In genomic region chr16:69187387-69187890, GRCh38 we compare ENCODE assay signal across 8 cellular contexts. TPM values are rescaled to one million over a fixed set of nuclear protein-coding genes. Genes with fewer than 3 reads are reported as not detected.
A peak's percentile ranks its signal among the peaks of the same experiment; 100 is the strongest.
DNase-seq lines count a peak whose midpoint lies in the region; ATAC-seq and TF ChIP-seq lines count a peak whose summit lies in the region.

No MANE protein-coding gene starts in this region.

- H3K4ac ChIP-seq in IMR-90 (ENCODE audit: low read depth, low read length), result peak overlapping the region; percentile 91
- peak overlapping the region; percentile 77 for H3K4ac ChIP-seq in mesendoderm (ENCODE audit: low read depth, low read length)

- H2AK5ac ChIP-seq in IMR-90 (ENCODE audit: low read depth, low read length) (no peak overlapping the region), mesendoderm (ENCODE audit: low read length) (no peak overlapping the region)

- H3K9me1 ChIP-seq in IMR-90 (ENCODE audit: insufficient read depth, low read length), result peaks cover 7% of the 10 kb centered on the region

- H4K8ac ChIP-seq in IMR-90 (ENCODE audit: low read depth in 2 of 2, low read length in 2 of 2) (peak overlapping the region in 1 of 2 experiments; percentile 80; a peak in 1 of 4 replicates), mesendoderm (ENCODE audit: low read depth, low read length) (no peak overlapping the region)

- no peak overlapping the region for H2BK20ac ChIP-seq in IMR-90 (ENCODE audit: low read depth, low read length)

- H2AFZ ChIP-seq in IMR-90 (replicated peaks; ENCODE audit: low read length, poor library complexity), result peak overlapping the region; percentile 95

- H3K27me3 ChIP-seq in IMR-90 (ENCODE audit: control insufficient read depth, insufficient read depth, low read length), result no peaks in the 10 kb centered on the region
- H3K27me3 ChIP-seq in mesendoderm (ENCODE audit: insufficient read depth, low read length, poor library complexity), result no peaks in the 10 kb centered on the region

- peak overlapping the region; percentile 95 for H3K27ac Mint-ChIP-seq in stimulated activated effector memory CD8-positive, alpha-beta T cell treated with anti-CD3 and anti-CD28 coated beads, Interleukin-12 subunit alpha, Interleukin-12 subunit beta, amount 100 ng/mL, for 72 hours

- H3K4me3 ChIP-seq in IMR-90 (ENCODE audit: insufficient read depth, low read depth, low read length), result peak overlapping the region; percentile 83
- peak overlapping the region; percentile 84 for H3K4me3 ChIP-seq in mesendoderm (ENCODE audit: low read length)

- peaks cover 3 to 47% of the 10 kb centered on the region in 2 experiments for H3K79me1 ChIP-seq in IMR-90 (ENCODE audit: low read depth in 1 of 2, low read length in 2 of 2)
- peaks cover 8% of the 10 kb centered on the region for H3K79me1 ChIP-seq in mesendoderm (ENCODE audit: low read length)

- H3K27ac ChIP-seq in IMR-90 (ENCODE audit: insufficient read depth, low read length) (peak overlapping the region; percentile 98), mesendoderm (ENCODE audit: low read depth, low read length) (peak overlapping the region; percentile 94)

- 0 out of 2 replicates have a peak, but pooled peaks cover 2% of the 10 kb centered on the region for H3K36me3 ChIP-seq in IMR-90 (ENCODE audit: control insufficient read depth, insufficient read depth, low read length)
- H3K36me3 ChIP-seq in mesendoderm (ENCODE audit: control insufficient read depth, insufficient read depth, low read length), result no peaks in the 10 kb centered on the region

- H3K18ac ChIP-seq in IMR-90 (ENCODE audit: low read depth, low read length) (peak overlapping the region; percentile 55), mesendoderm (ENCODE audit: low read length) (peak overlapping the region; percentile 82)

- peak overlapping the region; percentile 99 for H3K23ac ChIP-seq in IMR-90 (ENCODE audit: low read depth, low read length)
- no peak overlapping the region for H3K23ac ChIP-seq in mesendoderm (ENCODE audit: low read length)

- H2BK5ac ChIP-seq in IMR-90 (ENCODE audit: low read depth, low read length, poor library complexity, severe bottlenecking) (peak overlapping the region; percentile 94), mesendoderm (ENCODE audit: low read length) (no peak overlapping the region)

- H4K20me1 ChIP-seq in IMR-90 (ENCODE audit: insufficient read depth, low read length), result peaks cover 23% of the 10 kb centered on the region; the same call in 1 of the 2 replicates

- whole genome bisulfite sequencing in IMR-90 (ENCODE audit: extremely low coverage in 2 of 2, insufficient read length in 1 of 2), 2 experiments, result 1% methylated on average over 19 of the region's 66 CpGs; no CpG with 5 or more reads in 1 of the 2 experiments
- WGBS in mesendoderm (ENCODE audit: extremely low coverage, insufficient coverage, low lambda C conversion rate), result no CpG with 5 or more reads among the region's 66 CpGs

- peaks cover 28% of the 10 kb centered on the region for H3K36me3 Mint-ChIP-seq in stimulated activated effector memory CD8-positive, alpha-beta T cell treated with anti-CD3 and anti-CD28 coated beads, Interleukin-12 subunit alpha, Interleukin-12 subunit beta, amount 100 ng/mL, for 72 hours

- no peaks in the 10 kb centered on the region for H3K9me3 ChIP-seq in IMR-90 (ENCODE audit: control insufficient read depth, insufficient read depth, low read length)

- TF ChIP-seq RAD21 in IMR-90 (IDR thresholded peaks at IDR 0.05; ENCODE audit: low read length), result no peak

- no peak for TF ChIP-seq CTCF in IMR-90 (conservative IDR thresholded peaks at IDR 0.05; ENCODE audit: low read depth, low read length)

- no peak for TF ChIP-seq POLR2A in IMR-90 (IDR thresholded peaks at IDR 0.05; ENCODE audit: low read depth, low read length)

- peak overlapping the region; percentile 99 for H3K14ac ChIP-seq in IMR-90 (replicated peaks; ENCODE audit: low read depth, low read length)

- ATAC-seq in GM21390 (IDR thresholded peaks at IDR 0.05; ENCODE audit: unreplicated experiment), result peak; percentile 28
- peak; percentile 18 for ATAC-seq in IMR-90 (ENCODE audit: low read depth)
- peak; percentile 63 for ATAC-seq in stimulated activated effector memory CD8-positive, alpha-beta T cell treated with anti-CD3 and anti-CD28 coated beads, Interleukin-12 subunit alpha, Interleukin-12 subunit beta, amount 100 ng/mL, for 72 hours

- H3K56ac ChIP-seq in IMR-90 (ENCODE audit: extremely low read depth, insufficient read depth, low read length) (peak overlapping the region; percentile 71; the same call in 1 of the 2 replicates), mesendoderm (ENCODE audit: low read length) (peak overlapping the region; percentile 97)

- peak overlapping the region; percentile 65 for H4K5ac ChIP-seq in IMR-90 (ENCODE audit: low read depth, low read length)
- H4K5ac ChIP-seq in mesendoderm (ENCODE audit: low read length), result no peak overlapping the region

- peaks cover 13% of the 10 kb centered on the region for H3K79me2 ChIP-seq in mesendoderm (ENCODE audit: control insufficient read depth, insufficient read depth, low read length)

- H3K9me3 Mint-ChIP-seq in stimulated activated effector memory CD8-positive, alpha-beta T cell treated with anti-CD3 and anti-CD28 coated beads, Interleukin-12 subunit alpha, Interleukin-12 subunit beta, amount 100 ng/mL, for 72 hours, result no peaks in the 10 kb centered on the region

- H3K4me1 ChIP-seq in IMR-90 (ENCODE audit: control insufficient read depth, insufficient read depth, low read length), result peaks cover 17% of the 10 kb centered on the region
- H3K4me1 ChIP-seq in mesendoderm (ENCODE audit: control insufficient read depth, low read depth, low read length), result peaks cover 6% of the 10 kb centered on the region

- H2AK9ac ChIP-seq in IMR-90 (replicated peaks; ENCODE audit: low read depth, low read length, poor library complexity), result peak overlapping the region; percentile 92

- DNase-seq in Caki2 (ENCODE audit: low read depth) (peak; percentile 44), IMR-90 (no peak), mesendoderm (peak; percentile 66), NOMO-1 treated with dmso at 0.1 percent for 144 hours (lab: John Stamatoyannopoulos, UW; ENCODE audit: unreplicated experiment) (no peak)
- peak; percentile 53 to 60 for DNase-seq in activated CD4-positive, alpha-beta T cell treated with anti-CD3 and anti-CD28 coated beads, Interleukin-2, amount 50 U/mL, for 48 hours
- peak; percentile 12 for DNase-seq in effector CD4-positive, alpha-beta T cell
- peak; percentile 37 to 75 for DNase-seq in stimulated activated effector memory CD8-positive, alpha-beta T cell treated with anti-CD3 and anti-CD28 coated beads, Interleukin-12 subunit alpha, Interleukin-12 subunit beta, amount 100 ng/mL, for 72 hours (ENCODE audit: low spot score in 2 of 2)

- in situ Hi-C loops in Caki2 (cut with HindIII; ENCODE audit: low pct_unique_long_range_greater_than_20kb, low sequenced_read_pairs) (no loop called here), IMR-90 (cut with MboI; ENCODE audit: low sequenced_read_pairs) (loop anchor here (5.0 kb wide), 1 partner anchor 90 kb away; no protein-coding TSS in a partner anchor)

- H4K91ac ChIP-seq in IMR-90 (ENCODE audit: insufficient read depth, low read depth, low read length), result peak overlapping the region; percentile 78; the same call in 1 of the 2 replicates

- H2BK120ac ChIP-seq in IMR-90 (ENCODE audit: low read depth, low read length), result peak overlapping the region; percentile 91; the same call in 1 of the 2 replicates
- H2BK120ac ChIP-seq in mesendoderm (ENCODE audit: low read depth, low read length), result peak overlapping the region; percentile 61

- peak overlapping the region; percentile 83; the same call in 1 of the 2 replicates for H3K4me2 ChIP-seq in IMR-90 (ENCODE audit: low read depth, low read length)
- H3K4me2 ChIP-seq in mesendoderm (ENCODE audit: low read length), result peak overlapping the region; percentile 38

- dilution Hi-C loops in IMR-90 (cut with HindIII; ENCODE audit: low sequenced_read_pairs, unreplicated experiment), result no loop called here

- H3K4me1 Mint-ChIP-seq in stimulated activated effector memory CD8-positive, alpha-beta T cell treated with anti-CD3 and anti-CD28 coated beads, Interleukin-12 subunit alpha, Interleukin-12 subunit beta, amount 100 ng/mL, for 72 hours, result peaks cover 55% of the 10 kb centered on the region

- CTCF ChIA-PET in IMR-90 (lab: Yijun Ruan, JAX), result interaction anchor here (0.5 to 0.7 kb wide), 3 partner anchors 90 to 737 kb away, joined by 3 to 5 read pairs (median 3); no protein-coding TSS in a partner anchor

- peak overlapping the region; percentile 80 for H3K9ac ChIP-seq in IMR-90 (ENCODE audit: low read depth, low read length)
- peak overlapping the region; percentile 94 for H3K9ac ChIP-seq in mesendoderm (ENCODE audit: low read length)

- POLR2A ChIA-PET in IMR-90 (lab: Charles Lee; ENCODE audit: unreplicated experiment), result interaction anchor here (0.6 to 1.3 kb wide), 4 partner anchors 11 to 65 kb away, joined by 3 read pairs; no protein-coding TSS in a partner anchor

- intact Hi-C loops in IMR-90 (cut with micrococcal nuclease), result loop anchor here (1.0 kb wide), 1 partner anchor 89 kb away; no protein-coding TSS in a partner anchor

- no TSS peak for BruUV-seq in IMR-90 (replicated peaks; lab: Mats Ljungman, UMichigan)

- H3K4me3 Mint-ChIP-seq in stimulated activated effector memory CD8-positive, alpha-beta T cell treated with anti-CD3 and anti-CD28 coated beads, Interleukin-12 subunit alpha, Interleukin-12 subunit beta, amount 100 ng/mL, for 72 hours, result peak overlapping the region; percentile 95

- H2BK15ac ChIP-seq in IMR-90 (ENCODE audit: low read depth, low read length) (no peak overlapping the region), mesendoderm (replicated peaks; ENCODE audit: low read depth) (no peak overlapping the region)

RNA-seq across cellular contexts. Expression of gene SNTB2, which starts 0.5 kb away (rescaled TPM):
- 4.8 and 5.7 TPM in 2 replicates for total RNA-seq in Caki2 (2014; rRNA removed; shearing (Covaris generic); ENCODE audit: low replicate concordance)
- 47.5 and 58.0 TPM in 2 replicates for total RNA-seq in IMR-90 (2012; rRNA removed)
- 23.5 and 24.8 TPM in 2 replicates for polyA plus RNA-seq in IMR-90 (2012; rRNA removed)
- polyA plus RNA-seq in IMR-90 (2012; cell fraction: cytosol; rRNA removed), result 7.3 and 30.5 TPM in 2 replicates
- 43.5 and 44.6 TPM in 2 replicates for polyA plus RNA-seq in IMR-90 (2012; cell fraction: nucleus; rRNA removed; ENCODE audit: low replicate concordance)
- polyA plus RNA-seq in mesendoderm (2013, experiment 1 of 2), result 5.2 TPM
- 5.2 TPM for polyA plus RNA-seq in mesendoderm (2013, experiment 2 of 2)

RNA-seq across cellular contexts. Expression of gene UTP4, which starts 55.0 kb away (rescaled TPM):
- total RNA-seq in Caki2 (2014; rRNA removed; shearing (Covaris generic); ENCODE audit: low replicate concordance), result 56.1 and 97.9 TPM in 2 replicates
- total RNA-seq in IMR-90 (2012; rRNA removed), result 30.0 and 32.1 TPM in 2 replicates
- polyA plus RNA-seq in IMR-90 (2012; rRNA removed), result 60.3 and 61.8 TPM in 2 replicates
- 24.3 and 27.2 TPM in 2 replicates for polyA plus RNA-seq in IMR-90 (2012; cell fraction: cytosol; rRNA removed)
- polyA plus RNA-seq in IMR-90 (2012; cell fraction: nucleus; rRNA removed; ENCODE audit: low replicate concordance), result 43.2 and 50.8 TPM in 2 replicates
- polyA plus RNA-seq in mesendoderm (2013, experiment 1 of 2), result 80.1 TPM
- polyA plus RNA-seq in mesendoderm (2013, experiment 2 of 2), result 82.8 TPM

RNA-seq across cellular contexts. Expression of gene CHTF8, which starts 55.1 kb away (rescaled TPM):
- 191 and 253 TPM in 2 replicates for total RNA-seq in Caki2 (2014; rRNA removed; shearing (Covaris generic); ENCODE audit: low replicate concordance)
- total RNA-seq in IMR-90 (2012; rRNA removed), result 40.8 and 47.1 TPM in 2 replicates
- polyA plus RNA-seq in IMR-90 (2012; rRNA removed), result 95.6 and 122 TPM in 2 replicates
- polyA plus RNA-seq in IMR-90 (2012; cell fraction: cytosol; rRNA removed), result 40.0 and 73.4 TPM in 2 replicates
- polyA plus RNA-seq in IMR-90 (2012; cell fraction: nucleus; rRNA removed; ENCODE audit: low replicate concordance), result 40.8 and 52.9 TPM in 2 replicates
- 88.0 TPM for polyA plus RNA-seq in mesendoderm (2013, experiment 1 of 2)
- polyA plus RNA-seq in mesendoderm (2013, experiment 2 of 2), result 89.9 TPM

Comparison
In these comparisons a context has a peak if more than half of its experiments do, and no peak if none do; other contexts are left out.
1. DNase-seq: peak in Caki2 (single experiment), activated CD4-positive, alpha-beta T cell treated with anti-CD3 and anti-CD28 coated beads, Interleukin-2, amount 50 U/mL, for 48 hours (2 of 2), effector CD4-positive, alpha-beta T cell (single experiment), mesendoderm (single experiment) and stimulated activated effector memory CD8-positive, alpha-beta T cell treated with anti-CD3 and anti-CD28 coated beads, Interleukin-12 subunit alpha, Interleukin-12 subunit beta, amount 100 ng/mL, for 72 hours (2 of 2); none in IMR-90 (single experiment) and NOMO-1 treated with dmso at 0.1 percent for 144 hours (single experiment).
2. Peak in every context shown above with its lines, with median percentiles within 50 percentile points of each other: ATAC-seq.